Comparison of ENCODE assay signal across 8 cellular contexts in genomic region chr1:45326627-45327591, GRCh38. TPM values are rescaled to one million over a fixed set of nuclear protein-coding genes. Genes with fewer than 3 reads are reported as not detected.
A peak's percentile ranks its signal among the peaks of the same experiment; 100 is the strongest.
DNase-seq lines count a peak whose midpoint lies in the region; ATAC-seq and TF ChIP-seq lines count a peak whose summit lies in the region.

Gene HPDL, plus strand, starts transcription at chr1:45326895. Its CDS starts 254 bp downstream, at chr1:45327149.

- TF ChIP-seq CTCF in Peyer's patch (IDR thresholded peaks at IDR 0.05) (no peak), osteocyte (IDR thresholded peaks at IDR 0.05) (no peak), tibial artery (IDR thresholded peaks at IDR 0.05) (no peak)

- peak within 1 kb of the TSS; percentile 79 for H3K4me3 Mint-ChIP-seq in activated naive CD4-positive, alpha-beta T cell treated with anti-CD3 and anti-CD28 coated beads for 36 hours
- peak within 1 kb of the TSS; percentile 69 for H3K4me3 Mint-ChIP-seq in osteocyte (ENCODE audit: unreplicated experiment)

- intact Hi-C loops in activated naive CD4-positive, alpha-beta T cell treated with anti-CD3 and anti-CD28 coated beads for 36 hours (cut with micrococcal nuclease), result loop anchor here (1.0 kb wide), 1 partner anchor 24 kb away; no protein-coding TSS in a partner anchor
- intact Hi-C loops in head of caudate nucleus (cut with DNase I), result no loop called here
- intact Hi-C loops in tibial artery (cut with DNase I; ENCODE audit: low total_unique reads), result no loop called here

- H3K9me3 ChIP-seq in Peyer's patch, result no peaks in the 10 kb centered on the region
- H3K9me3 ChIP-seq in tibial artery, result no peaks in the 10 kb centered on the region

- H3K4me1 ChIP-seq in Peyer's patch, result peaks cover 0 to 19% (median 6%) of the 10 kb centered on the region in 4 donors
- peaks cover 0 to 17% (median 11%) of the 10 kb centered on the region in 4 donors for H3K4me1 ChIP-seq in tibial artery

- H3K27ac Mint-ChIP-seq in activated naive CD4-positive, alpha-beta T cell treated with anti-CD3 and anti-CD28 coated beads for 36 hours, result peak within 1 kb of the TSS; percentile 46
- no peak within 1 kb of the TSS for H3K27ac Mint-ChIP-seq in osteocyte (ENCODE audit: unreplicated experiment)

- H3K9me3 Mint-ChIP-seq in activated naive CD4-positive, alpha-beta T cell treated with anti-CD3 and anti-CD28 coated beads for 36 hours, result no peaks in the 10 kb centered on the region
- no peaks in the 10 kb centered on the region for H3K9me3 Mint-ChIP-seq in osteocyte (ENCODE audit: unreplicated experiment)

- H3K27me3 Mint-ChIP-seq in activated naive CD4-positive, alpha-beta T cell treated with anti-CD3 and anti-CD28 coated beads for 36 hours (ENCODE audit: low read depth), result no peaks in the 10 kb centered on the region
- H3K27me3 Mint-ChIP-seq in osteocyte (ENCODE audit: unreplicated experiment), result no peaks in the 10 kb centered on the region

- H3K27ac ChIP-seq in Peyer's patch (peak within 1 kb of the TSS in 2 of 4 donors; percentile 2 to 66), tibial artery (no peak within 1 kb of the TSS)

- DNase-seq in DMS114 treated with DMSO at 0.1 percent for 48 hours (lab: John Stamatoyannopoulos, UW; ENCODE audit: unreplicated experiment), result peak; percentile 29
- peak; percentile 66 to 81 (median 74) for DNase-seq in Peyer's patch
- DNase-seq in activated naive CD4-positive, alpha-beta T cell treated with anti-CD3 and anti-CD28 coated beads for 36 hours, result peak; percentile 74
- DNase-seq in head of caudate nucleus, result peak; percentile 59 to 90 (median 79)
- no peak for DNase-seq in osteocyte (ENCODE audit: extremely low spot score, unreplicated experiment)
- peak in 1 of 2 donors; percentile 77 for DNase-seq in tibial artery

- CTCF ChIA-PET in activated naive CD4-positive, alpha-beta T cell treated with anti-CD3 and anti-CD28 coated beads for 36 hours (lab: Charles Lee), result interaction anchor here (0.5 to 1.3 kb wide), 4 partner anchors 13 to 308 kb away, joined by 3 to 6 read pairs (median 4); no protein-coding TSS in a partner anchor

- peak within 1 kb of the TSS; percentile 43 to 67 (median 62) for H3K4me3 ChIP-seq in Peyer's patch
- peak within 1 kb of the TSS; percentile 44 to 59 for H3K4me3 ChIP-seq in tibial artery

- peaks cover 20% of the 10 kb centered on the region for H3K36me3 Mint-ChIP-seq in activated naive CD4-positive, alpha-beta T cell treated with anti-CD3 and anti-CD28 coated beads for 36 hours (ENCODE audit: low read depth)
- peaks cover 5% of the 10 kb centered on the region for H3K36me3 Mint-ChIP-seq in osteocyte (ENCODE audit: unreplicated experiment)

- ATAC-seq in HG02678 (IDR thresholded peaks at IDR 0.05; ENCODE audit: unreplicated experiment) (peak; percentile 69), GM18519 (IDR thresholded peaks at IDR 0.05; ENCODE audit: low FRiP score, unreplicated experiment) (no peak)

- H3K27me3 ChIP-seq in Peyer's patch (no peaks in the 10 kb centered on the region), tibial artery (no peaks in the 10 kb centered on the region)

- H3K36me3 ChIP-seq in Peyer's patch, result peaks cover 0 to 26% (median 0%) of the 10 kb centered on the region in 3 donors
- H3K36me3 ChIP-seq in tibial artery, result peaks cover 29 to 33% (median 31%) of the 10 kb centered on the region in 3 donors

- peaks cover 26% of the 10 kb centered on the region for H3K4me1 Mint-ChIP-seq in activated naive CD4-positive, alpha-beta T cell treated with anti-CD3 and anti-CD28 coated beads for 36 hours (ENCODE audit: low read depth)
- H3K4me1 Mint-ChIP-seq in osteocyte (ENCODE audit: unreplicated experiment), result peaks cover 3% of the 10 kb centered on the region

- TF ChIP-seq POLR2A in Peyer's patch (IDR thresholded peaks at IDR 0.05), result no peak

RNA-seq across cellular contexts. Expression of gene HPDL, which starts in this region (rescaled TPM):
- total RNA-seq in Peyer's patch (10 to 100 TPM in 1 of 4 donors, 1 to 10 TPM in 2, under 1 TPM in 1; 0.88 to 24.8 (median 7.9) TPM), osteocyte (0.35 TPM in 1 of 2 replicates, not detected in the other)
- total RNA-seq in activated naive CD4-positive, alpha-beta T cell treated with anti-CD3 and anti-CD28 coated beads for 36 hours, result 10 to 100 TPM; 10.7 to 11.1 TPM
